24 cellular contexts compared by ENCODE assay signal in genomic region chr3:194035406-194036138, GRCh38.
DNase-seq lines count a peak whose midpoint lies in the region; ATAC-seq, FAIRE-seq and TF ChIP-seq lines count a peak whose summit lies in the region.
"Had no signal": no experiment of that assay in that cellular context is flagged by ENCODE, and none has a peak within 500 bp of the region (broad histone marks: within the 10 kb centered on the region; RNA-seq: fewer than 3 reads in every experiment).

No MANE protein-coding gene starts in this region.

- H4K91ac ChIP-seq in neuronal stem cell (ENCODE audit: low read depth, low read length, poor library complexity): no peak overlapping the region

- H3K9ac ChIP-seq in liver (ENCODE audit: low read depth in 1 of 2, low read length in 2 of 2) (peak overlapping the region in 1 of 2 donors; percentile 3), neuronal stem cell (ENCODE audit: low read depth, low read length, poor library complexity) (no peak overlapping the region)

- ATAC-seq in T-helper 17 cell: no peak
- ATAC-seq: naive thymus-derived CD8-positive, alpha-beta T cell; stimulated activated memory B cell treated with anti-CD40 and anti-IgM and Interleukin-4, amounts not matched to agents 10 μg/mL and 1 μg/mL and 100 μg/mL, for 72 hours; T-cell had no signal

- H3K18ac ChIP-seq in neuronal stem cell (ENCODE audit: low read length): peak overlapping the region; percentile 63

- no peak overlapping the region for H3K4me2 ChIP-seq in neuronal stem cell (ENCODE audit: insufficient read depth, low read length, poor library complexity, severe bottlenecking)
- H3K4me2 ChIP-seq: PC-9 had no signal

- no peak overlapping the region for H3K4me3 ChIP-seq in liver (ENCODE audit: low read depth in 1 of 3, low read length in 3 of 3)
- H3K4me3 ChIP-seq in neuronal stem cell (ENCODE audit: low read length in 2 of 2): no peak overlapping the region
- H3K4me3 ChIP-seq: HAP-1, lung, PC-9, testis had no signal

- H3K4me1 Mint-ChIP-seq in T-helper 17 cell: peaks cover 15% of the 10 kb centered on the region

- no peak overlapping the region for H2BK120ac ChIP-seq in neuronal stem cell (ENCODE audit: low read depth, low read length)

- H2BK12ac ChIP-seq in neuronal stem cell (ENCODE audit: low read length): no peak overlapping the region

- H3K23ac ChIP-seq in neuronal stem cell (ENCODE audit: low read depth, low read length, poor library complexity): no peak overlapping the region

- H3K9me3 ChIP-seq in T-helper 17 cell (ENCODE audit: control insufficient read depth, low read length, poor library complexity, severe bottlenecking): no peaks in the 10 kb centered on the region
- H3K9me3 ChIP-seq in liver (ENCODE audit: control insufficient read depth in 4 of 4, low read length in 3 of 4): no peaks in the 10 kb centered on the region
- H3K9me3 ChIP-seq in neuronal stem cell (replicated peaks in 1 of 2; ENCODE audit: control insufficient read depth in 2 of 2, insufficient read depth in 1 of 2, low read depth in 1 of 2, low read length in 2 of 2): peaks cover 0 to 1% of the 10 kb centered on the region in 2 donors
- H3K9me3 ChIP-seq: HAP-1, testis had no signal

- H3K4ac ChIP-seq in neuronal stem cell (ENCODE audit: low read length): no peak overlapping the region

- H4K8ac ChIP-seq in neuronal stem cell (ENCODE audit: low read depth, low read length): no peak overlapping the region

- DNase-seq in GM12891 (ENCODE audit: insufficient read length, low spot score) (no peak), T-helper 17 cell (no peak), neuronal stem cell (ENCODE audit: low spot score) (no peak), GM10248 (ENCODE audit: extremely low spot score) (no peak), glomerular visceral epithelial cell (ENCODE audit: extremely low spot score) (no peak), G401 (ENCODE audit: low spot score) (no peak)
- DNase-seq in activated T-cell treated with anti-CD3 and anti-CD28 coated beads, Interleukin-2, amount 50 U/mL, for 1 hour: no peak
- DNase-seq: ACHN; activated CD4-positive, alpha-beta T cell treated with anti-CD3 and anti-CD28 coated beads for 48 hours; effector CD8-positive, alpha-beta T cell; foreskin melanocyte; islet precursor cell; naive thymus-derived CD8-positive, alpha-beta T cell; NCI-H1105; NCI-H2081; stimulated activated CD4-positive, alpha-beta T cell treated with anti-CD3 and anti-CD28 coated beads, Interleukin-2, amount 100 ng/mL, for 24 hours; T-cell; testis had no signal

- in situ Hi-C loops in G401 (cut with HindIII; ENCODE audit: low sequenced_read_pairs): no loop called here

- peaks cover 28 to 51% (median 39%) of the 10 kb centered on the region in 4 donors for H3K4me1 ChIP-seq in liver (ENCODE audit: control insufficient read depth in 4 of 4, insufficient read depth in 4 of 4, low read length in 3 of 4)
- H3K4me1 ChIP-seq in neuronal stem cell (ENCODE audit: control insufficient read depth in 2 of 2, insufficient read depth in 1 of 2, low read depth in 1 of 2, low read length in 2 of 2): peaks cover 15 to 16% of the 10 kb centered on the region in 2 donors
- H3K4me1 ChIP-seq: HAP-1, testis had no signal

- TF ChIP-seq RAD21 in liver (IDR thresholded peaks at IDR 0.05): no peak

- 64% methylated on average over 5 of the region's 5 CpGs for WGBS in liver
- WGBS in neuronal stem cell (ENCODE audit: extremely low coverage in 2 of 2, insufficient read length in 2 of 2, insufficient replicate concordance in 1 of 2), 2 donors: no CpG with 5 or more reads among the region's 5 CpGs

- no peak for TF ChIP-seq CTCF in liver (IDR thresholded peaks at IDR 0.05; ENCODE audit: low read depth, low read length, missing input control)
- no peak for TF ChIP-seq CTCF in GM10248 (IDR thresholded peaks at IDR 0.05; ENCODE audit: control extremely low read depth, extremely low read depth, low read depth, missing control alignments)

- TF ChIP-seq POLR2A in GM12891 (IDR thresholded peaks at IDR 0.05; ENCODE audit: low read depth, low read length): no peak

- peak overlapping the region; percentile 71 to 88 for H3K27ac ChIP-seq in liver (ENCODE audit: low read depth in 1 of 2, low read length in 2 of 2)
- H3K27ac ChIP-seq in neuronal stem cell (replicated peaks; ENCODE audit: low read length): no peak overlapping the region
- H3K27ac ChIP-seq: C4-2B, PC-9, testis had no signal

- FAIRE-seq in GM12891 (lab: Jason Lieb, UNC): peak; percentile 16

- H2AK5ac ChIP-seq in neuronal stem cell (ENCODE audit: low read depth, low read length): peak overlapping the region; percentile 36

- no peaks in the 10 kb centered on the region for H3K27me3 ChIP-seq in liver (ENCODE audit: control insufficient read depth in 4 of 4, insufficient read depth in 4 of 4, low read length in 3 of 4)
- no peaks in the 10 kb centered on the region for H3K27me3 ChIP-seq in neuronal stem cell (ENCODE audit: control insufficient read depth in 3 of 3, insufficient read depth in 3 of 3, low read depth in 1 of 3, low read length in 3 of 3)
- H3K27me3 ChIP-seq: testis had no signal

- no peak overlapping the region for H3K14ac ChIP-seq in neuronal stem cell (ENCODE audit: low read length)

- peak overlapping the region; percentile 8 for H2AFZ ChIP-seq in neuronal stem cell (ENCODE audit: low read length)
- H2AFZ ChIP-seq: PC-9 had no signal

- no peaks in the 10 kb centered on the region for H3K79me1 ChIP-seq in neuronal stem cell (ENCODE audit: low read depth, low read length)

- CTCF ChIA-PET in GM10248 (lab: Yijun Ruan, JAX): no interaction called here

- peaks cover 33% of the 10 kb centered on the region for H3K27me3 Mint-ChIP-seq in T-helper 17 cell
- H3K27me3 Mint-ChIP-seq: stimulated activated memory B cell treated with anti-CD40 and anti-IgM and Interleukin-4, amounts not matched to agents 10 μg/mL and 1 μg/mL and 100 μg/mL, for 72 hours had no signal

- H3K27ac Mint-ChIP-seq in T-helper 17 cell: peak overlapping the region; percentile 34
- H3K27ac Mint-ChIP-seq: naive thymus-derived CD8-positive, alpha-beta T cell; stimulated activated memory B cell treated with anti-CD40 and anti-IgM and Interleukin-4, amounts not matched to agents 10 μg/mL and 1 μg/mL and 100 μg/mL, for 72 hours; T-cell had no signal

- no peaks in the 10 kb centered on the region for H3K36me3 ChIP-seq in liver (ENCODE audit: control insufficient read depth in 4 of 4, insufficient read depth in 3 of 4, low read depth in 1 of 4, low read length in 3 of 4)
- no peaks in the 10 kb centered on the region for H3K36me3 ChIP-seq in neuronal stem cell (replicated peaks in 1 of 2; ENCODE audit: control insufficient read depth in 2 of 2, insufficient read depth in 2 of 2, low read length in 2 of 2)
- H3K36me3 ChIP-seq: HAP-1 had no signal

- POLR2A ChIA-PET in GM10248 (lab: Yijun Ruan, JAX): no interaction called here

- H2BK15ac ChIP-seq in neuronal stem cell (ENCODE audit: low read length): no peak overlapping the region

- H2BK5ac ChIP-seq in neuronal stem cell (ENCODE audit: low read length): no peak overlapping the region

- H3K36me3 Mint-ChIP-seq in T-helper 17 cell (ENCODE audit: low read depth): no peaks in the 10 kb centered on the region
- H3K36me3 Mint-ChIP-seq: naive thymus-derived CD8-positive, alpha-beta T cell; stimulated activated memory B cell treated with anti-CD40 and anti-IgM and Interleukin-4, amounts not matched to agents 10 μg/mL and 1 μg/mL and 100 μg/mL, for 72 hours; T-cell had no signal

- H3K4me3 Mint-ChIP-seq in T-helper 17 cell: no peak overlapping the region
- H3K4me3 Mint-ChIP-seq: naive thymus-derived CD8-positive, alpha-beta T cell; stimulated activated memory B cell treated with anti-CD40 and anti-IgM and Interleukin-4, amounts not matched to agents 10 μg/mL and 1 μg/mL and 100 μg/mL, for 72 hours; T-cell had no signal

TF ChIP-seq in GM12891, 5 proteins besides CTCF, POLR2A, EP300 and RAD21:
- TF ChIP-seq POLR2AphosphoS5 (IDR thresholded peaks at IDR 0.05; ENCODE audit: low read depth, low read length): no peak
- TF ChIP-seq TAF1 (IDR thresholded peaks at IDR 0.05; ENCODE audit: low read depth, low read length): no peak
- TF ChIP-seq PAX5 (IDR thresholded peaks at IDR 0.05; ENCODE audit: insufficient read depth, low read length, severe bottlenecking): no peak
- no peak for TF ChIP-seq POU2F2 (IDR thresholded peaks at IDR 0.05; ENCODE audit: low read depth, low read length)
- TF ChIP-seq SPI1 (IDR thresholded peaks at IDR 0.05; ENCODE audit: low read depth, low read length): no peak

TF ChIP-seq in liver, 16 proteins besides CTCF, POLR2A, EP300 and RAD21:
- TF ChIP-seq, protein P1, sequence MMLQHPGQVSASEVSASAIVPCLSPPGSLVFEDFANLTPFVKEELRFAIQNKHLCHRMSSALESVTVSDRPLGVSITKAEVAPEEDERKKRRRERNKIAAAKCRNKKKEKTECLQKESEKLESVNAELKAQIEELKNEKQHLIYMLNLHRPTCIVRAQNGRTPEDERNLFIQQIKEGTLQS (IDR thresholded peaks at IDR 0.05): no peak
- no peak for TF ChIP-seq JUND (IDR thresholded peaks at IDR 0.05)
- no peak for TF ChIP-seq SP1 (IDR thresholded peaks at IDR 0.05)
- TF ChIP-seq, protein P2, sequence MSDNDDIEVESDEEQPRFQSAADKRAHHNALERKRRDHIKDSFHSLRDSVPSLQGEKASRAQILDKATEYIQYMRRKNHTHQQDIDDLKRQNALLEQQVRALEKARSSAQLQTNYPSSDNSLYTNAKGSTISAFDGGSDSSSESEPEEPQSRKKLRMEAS (IDR thresholded peaks at IDR 0.05): no peak
- TF ChIP-seq TAF1 (conservative IDR thresholded peaks at IDR 0.05): no peak
- TF ChIP-seq NR2F2 (IDR thresholded peaks at IDR 0.05): no peak
- no peak for TF ChIP-seq HNF4A (conservative IDR thresholded peaks at IDR 0.05)
- no peak for TF ChIP-seq EGR1 (IDR thresholded peaks at IDR 0.05; ENCODE audit: low read depth in 2 of 2)
TF ChIP-seq in liver: peak in this region for 0.
